ENCODE assay signal across 10 cellular contexts in genomic region chr17:82371333-82372062, GRCh38. TPM values are rescaled to one million over a fixed set of nuclear protein-coding genes. Genes with fewer than 3 reads are reported as not detected.
DNase-seq lines count a peak whose midpoint lies in the region; ATAC-seq and TF ChIP-seq lines count a peak whose summit lies in the region.
"Had no signal": no experiment of that assay in that cellular context is flagged by ENCODE, and none has a peak within 500 bp of the region (broad histone marks: within the 10 kb centered on the region; RNA-seq: fewer than 3 reads in every experiment).

UTS2R (plus strand) TSS chr17:82371765; CDS start chr17:82374325, 2,560 bp downstream.

- TF ChIP-seq CTCF in cardiac muscle cell (IDR thresholded peaks at IDR 0.05; ENCODE audit: low read depth, low read length) (no peak), choroid plexus epithelial cell (conservative IDR thresholded peaks at IDR 0.05; ENCODE audit: low read depth, low read length) (no peak)

- H3K4me3 ChIP-seq in cardiac muscle cell = peak within 1 kb of the TSS; percentile 29
- H3K4me3 ChIP-seq in choroid plexus epithelial cell (ENCODE audit: low read depth, low read length) = peak within 1 kb of the TSS; percentile 36
- H3K4me3 ChIP-seq in mononuclear cell (ENCODE audit: low read length) = peak within 1 kb of the TSS; percentile 5
- peak within 1 kb of the TSS; percentile 22 for H3K4me3 ChIP-seq in urinary bladder (ENCODE audit: low read depth, low read length)

- intact Hi-C loops in Right ventricle myocardium inferior (cut with DNase I) = no loop called here

- ATAC-seq in Right ventricle myocardium inferior = no peak
- no peak for ATAC-seq in HG02571 (IDR thresholded peaks at IDR 0.05; ENCODE audit: unreplicated experiment)
- no peak for ATAC-seq in HG03108 (IDR thresholded peaks at IDR 0.05; ENCODE audit: unreplicated experiment)

- 3% methylated on average over 91 of the region's 91 CpGs for WGBS in urinary bladder

- H3K27me3 ChIP-seq in cardiac muscle cell (peaks cover 21% of the 10 kb centered on the region), mononuclear cell (ENCODE audit: insufficient read depth, low read length) (peaks cover 40% of the 10 kb centered on the region)

- peak in 1 of 2 donors; percentile 73 for DNase-seq in cardiac muscle cell (ENCODE audit: low read depth in 1 of 2, low spot score in 1 of 2)
- no peak for DNase-seq in Right ventricle myocardium inferior (ENCODE audit: missing footprints)
- no peak for DNase-seq in choroid plexus epithelial cell (ENCODE audit: low read depth)
- DNase-seq in activated effector memory CD4-positive, alpha-beta T cell treated with anti-CD3 and anti-CD28 coated beads, Interleukin-2, amount 50 U/mL, for 16 hours = no peak
- DNase-seq: effector CD4-positive, alpha-beta T cell had no signal

- H3K36me3 ChIP-seq in cardiac muscle cell (no peaks in the 10 kb centered on the region), urinary bladder (ENCODE audit: insufficient read depth) (no peaks in the 10 kb centered on the region)

- H3K4me1 ChIP-seq in cardiac muscle cell (ENCODE audit: low read depth) = peaks cover 11% of the 10 kb centered on the region
- peaks cover 15% of the 10 kb centered on the region for H3K4me1 ChIP-seq in mononuclear cell (ENCODE audit: insufficient read depth, low read length)
- peaks cover 4% of the 10 kb centered on the region for H3K4me1 ChIP-seq in urinary bladder (ENCODE audit: insufficient read depth)

- no peaks in the 10 kb centered on the region for H3K9me3 ChIP-seq in cardiac muscle cell (ENCODE audit: low read depth)
- H3K9me3 ChIP-seq in mononuclear cell (ENCODE audit: low read depth, low read length) = no peaks in the 10 kb centered on the region

- H3K27ac ChIP-seq in cardiac muscle cell = no peak within 1 kb of the TSS
- no peak within 1 kb of the TSS for H3K27ac ChIP-seq in urinary bladder (ENCODE audit: low read depth)

RNA-seq across cellular contexts. Expression of gene UTS2R, which starts in this region (rescaled TPM):
- total RNA-seq in cardiac muscle cell = 4.4 and 10.8 TPM in 2 replicates
- polyA plus RNA-seq in cardiac muscle cell = 4.1 and 5.0 TPM in 2 replicates
- total RNA-seq in Right ventricle myocardium inferior = 0.76 TPM
- total RNA-seq in mononuclear cell = not detected
- total RNA-seq in urinary bladder = not detected
- not detected for polyA plus RNA-seq in urinary bladder
- total RNA-seq: SK-MEL-5 had no signal
